ENCODE assay signal across 16 cellular contexts in the genomic region with DNA sequence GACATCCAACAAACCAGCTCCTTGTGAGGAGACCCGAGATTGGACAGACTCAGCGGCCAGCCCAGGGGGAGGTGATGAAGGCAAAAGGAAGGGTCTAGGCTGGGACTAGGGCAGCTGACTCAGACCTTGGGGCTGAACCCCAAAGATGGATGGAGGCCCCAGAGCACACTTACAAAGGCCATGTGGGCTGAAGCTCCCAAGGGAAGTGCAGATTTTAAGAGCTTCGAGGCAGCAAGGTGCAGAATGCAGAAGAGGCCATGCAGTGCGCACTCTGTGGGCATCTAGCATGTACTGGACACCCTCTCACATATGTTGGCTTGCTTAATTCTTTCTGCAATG. TPM values are rescaled to one million over a fixed set of nuclear protein-coding genes. Genes with fewer than 3 reads are reported as not detected.
DNase-seq lines count a peak whose midpoint lies in the region; ATAC-seq and TF ChIP-seq lines count a peak whose summit lies in the region.
"Had no signal": no experiment of that assay in that cellular context is flagged by ENCODE, and none has a peak within 500 bp of the region (broad histone marks: within the 10 kb centered on the region; RNA-seq: fewer than 3 reads in every experiment).

No MANE protein-coding gene starts in this region.

- peak overlapping the region; percentile 46; the same call in 1 of the 2 replicates for H3K4me2 ChIP-seq in OCI-LY3 (ENCODE audit: low read length)
- H3K4me2 ChIP-seq: BLaER1 had no signal

- H3K79me2 ChIP-seq in OCI-LY3 (ENCODE audit: low read length): peaks cover 100% of the 10 kb centered on the region

- ATAC-seq in naive B cell (ENCODE audit: low read depth in 2 of 2): no peak
- ATAC-seq in stimulated activated naive B cell treated with anti-CD40 and anti-IgM and Interleukin-4, amounts not matched to agents 10 μg/mL and 1 μg/mL and 100 μg/mL, for 72 hours (replicated peaks): no peak
- ATAC-seq: HepG2 had no signal

- no peak overlapping the region for H3K4me3 ChIP-seq in OCI-LY3 (ENCODE audit: low read length)
- H3K4me3 ChIP-seq in endodermal cell (ENCODE audit: low read length): no peak overlapping the region
- H3K4me3 ChIP-seq: BLaER1 had no signal

- H3K4me3 Mint-ChIP-seq in endodermal cell (no peak overlapping the region), naive B cell (peak overlapping the region in 1 of 8 donors; percentile 55)
- H3K4me3 Mint-ChIP-seq in stimulated activated naive B cell treated with anti-CD40 and anti-IgM and Interleukin-4, amounts not matched to agents 10 μg/mL and 1 μg/mL and 100 μg/mL, for 72 hours: peak overlapping the region; percentile 30 to 55
- H3K4me3 Mint-ChIP-seq in activated naive CD4-positive, alpha-beta T cell treated with anti-CD3 and anti-CD28 coated beads for 36 hours: no peak overlapping the region
- H3K4me3 Mint-ChIP-seq: CD8-positive, alpha-beta memory T cell; HFFc6 had no signal

- CTCF ChIA-PET in activated naive CD4-positive, alpha-beta T cell treated with anti-CD3 and anti-CD28 coated beads for 36 hours (lab: Charles Lee): interaction anchor here (1.6 kb wide), 1 partner anchor 40 kb away, joined by 8 read pairs; no protein-coding TSS in a partner anchor

- H3K27ac ChIP-seq in OCI-LY3 (ENCODE audit: low read length): peak overlapping the region; percentile 47
- H3K27ac ChIP-seq in endodermal cell (ENCODE audit: low read depth, low read length): no peak overlapping the region
- H3K27ac ChIP-seq: BLaER1 had no signal

- H3K36me3 ChIP-seq in OCI-LY3 (replicated peaks; ENCODE audit: low read depth, low read length): peaks cover 44% of the 10 kb centered on the region
- no peaks in the 10 kb centered on the region for H3K36me3 ChIP-seq in endodermal cell (ENCODE audit: control insufficient read depth, insufficient read depth, low read length)
- H3K36me3 ChIP-seq: BLaER1 had no signal

- H2AFZ ChIP-seq in OCI-LY3 (ENCODE audit: low read depth, low read length): no peak overlapping the region

- H3K4me1 Mint-ChIP-seq in endodermal cell (no peaks in the 10 kb centered on the region), naive B cell (peaks cover 84 to 99% (median 92%) of the 10 kb centered on the region in 3 donors)
- H3K4me1 Mint-ChIP-seq in stimulated activated naive B cell treated with anti-CD40 and anti-IgM and Interleukin-4, amounts not matched to agents 10 μg/mL and 1 μg/mL and 100 μg/mL, for 72 hours: peaks cover 88 to 97% of the 10 kb centered on the region in 2 donors
- H3K4me1 Mint-ChIP-seq in activated naive CD4-positive, alpha-beta T cell treated with anti-CD3 and anti-CD28 coated beads for 36 hours (ENCODE audit: low read depth): no peaks in the 10 kb centered on the region
- H3K4me1 Mint-ChIP-seq: CD8-positive, alpha-beta memory T cell had no signal

- no peaks in the 10 kb centered on the region for H3K9me3 Mint-ChIP-seq in endodermal cell
- no peaks in the 10 kb centered on the region for H3K9me3 Mint-ChIP-seq in naive B cell
- no peaks in the 10 kb centered on the region for H3K9me3 Mint-ChIP-seq in stimulated activated naive B cell treated with anti-CD40 and anti-IgM and Interleukin-4, amounts not matched to agents 10 μg/mL and 1 μg/mL and 100 μg/mL, for 72 hours
- no peaks in the 10 kb centered on the region for H3K9me3 Mint-ChIP-seq in activated naive CD4-positive, alpha-beta T cell treated with anti-CD3 and anti-CD28 coated beads for 36 hours
- H3K9me3 Mint-ChIP-seq: CD8-positive, alpha-beta memory T cell; HFFc6 had no signal

- no peak overlapping the region for H3K27ac Mint-ChIP-seq in endodermal cell
- peak overlapping the region; percentile 50 to 97 (median 88) for H3K27ac Mint-ChIP-seq in naive B cell
- peak overlapping the region; percentile 85 for H3K27ac Mint-ChIP-seq in stimulated activated naive B cell treated with anti-CD40 and anti-IgM and Interleukin-4, amounts not matched to agents 10 μg/mL and 1 μg/mL and 100 μg/mL, for 72 hours
- H3K27ac Mint-ChIP-seq in activated naive CD4-positive, alpha-beta T cell treated with anti-CD3 and anti-CD28 coated beads for 36 hours: no peak overlapping the region
- H3K27ac Mint-ChIP-seq: CD8-positive, alpha-beta memory T cell; HFFc6 had no signal

- H3K9me3 ChIP-seq in OCI-LY3 (ENCODE audit: insufficient read depth, low read length) (no peaks in the 10 kb centered on the region), endodermal cell (ENCODE audit: control insufficient read depth, low read length) (no peaks in the 10 kb centered on the region)
- H3K9me3 ChIP-seq: BLaER1, Caco-2 had no signal

- no peaks in the 10 kb centered on the region for H3K36me3 Mint-ChIP-seq in endodermal cell (ENCODE audit: low read depth)
- peaks cover 5 to 33% of the 10 kb centered on the region in 2 donors for H3K36me3 Mint-ChIP-seq in naive B cell
- peaks cover 72 to 86% of the 10 kb centered on the region in 2 donors for H3K36me3 Mint-ChIP-seq in stimulated activated naive B cell treated with anti-CD40 and anti-IgM and Interleukin-4, amounts not matched to agents 10 μg/mL and 1 μg/mL and 100 μg/mL, for 72 hours
- no peaks in the 10 kb centered on the region for H3K36me3 Mint-ChIP-seq in activated naive CD4-positive, alpha-beta T cell treated with anti-CD3 and anti-CD28 coated beads for 36 hours (ENCODE audit: low read depth)
- H3K36me3 Mint-ChIP-seq: CD8-positive, alpha-beta memory T cell had no signal

- peaks cover 9% of the 10 kb centered on the region for H3K27me3 Mint-ChIP-seq in endodermal cell (ENCODE audit: insufficient read depth)
- no peaks in the 10 kb centered on the region for H3K27me3 Mint-ChIP-seq in naive B cell
- H3K27me3 Mint-ChIP-seq in stimulated activated naive B cell treated with anti-CD40 and anti-IgM and Interleukin-4, amounts not matched to agents 10 μg/mL and 1 μg/mL and 100 μg/mL, for 72 hours: no peaks in the 10 kb centered on the region
- no peaks in the 10 kb centered on the region for H3K27me3 Mint-ChIP-seq in activated naive CD4-positive, alpha-beta T cell treated with anti-CD3 and anti-CD28 coated beads for 36 hours (ENCODE audit: low read depth)

- H4K20me1 ChIP-seq in OCI-LY3 (ENCODE audit: insufficient read depth, low read length): peaks cover 96% of the 10 kb centered on the region

- H3K4me1 ChIP-seq in OCI-LY3 (ENCODE audit: low read length) (peaks cover 99% of the 10 kb centered on the region), endodermal cell (ENCODE audit: control insufficient read depth, insufficient read depth, low read length) (no peaks in the 10 kb centered on the region)
- H3K4me1 ChIP-seq: Caco-2 had no signal

- 93 to 96% methylated on average over 4 of the region's 4 CpGs for WGBS in endodermal cell (ENCODE audit: insufficient coverage in 1 of 2, insufficient read length in 1 of 2), 2 experiments

- H3K9ac ChIP-seq in OCI-LY3 (ENCODE audit: low read length): no peak overlapping the region
- no peak overlapping the region for H3K9ac ChIP-seq in endodermal cell (ENCODE audit: extremely low read depth, low read length, poor library complexity, severe bottlenecking)
- H3K9ac ChIP-seq: BLaER1 had no signal

- TF ChIP-seq CTCF in OCI-LY3 (IDR thresholded peaks at IDR 0.05; ENCODE audit: low read depth, low read length) (no peak), endodermal cell (conservative IDR thresholded peaks at IDR 0.05) (no peak)

- DNase-seq in endodermal cell: peak; percentile 20
- DNase-seq in naive B cell: no peak
- DNase-seq in stimulated activated naive B cell treated with anti-CD40 and anti-IgM and Interleukin-4, amounts not matched to agents 10 μg/mL and 1 μg/mL and 100 μg/mL, for 72 hours: no peak
- no peak for DNase-seq in NCI-H1436 (lab: John Stamatoyannopoulos, UW)
- DNase-seq in NCI-H82 (lab: John Stamatoyannopoulos, UW): no peak
- DNase-seq in activated naive CD4-positive, alpha-beta T cell treated with anti-CD3 and anti-CD28 coated beads for 36 hours: no peak
- DNase-seq: Caco-2; CD8-positive, alpha-beta memory T cell; GF-D8; HCEC 1CT; HFFc6 had no signal

- H3K27me3 ChIP-seq in OCI-LY3 (ENCODE audit: low read depth, low read length) (no peaks in the 10 kb centered on the region), endodermal cell (ENCODE audit: control insufficient read depth, insufficient read depth, low read length, poor library complexity, severe bottlenecking) (no peaks in the 10 kb centered on the region)
- H3K27me3 ChIP-seq: BLaER1 had no signal

- intact Hi-C loops in activated naive CD4-positive, alpha-beta T cell treated with anti-CD3 and anti-CD28 coated beads for 36 hours (cut with micrococcal nuclease): no loop called here

RNA-seq across cellular contexts. Expression of gene WDFY4, which starts 11.8 kb away (rescaled TPM):
- total RNA-seq in endodermal cell: not detected
- polyA plus RNA-seq in endodermal cell (2013, experiment 1 of 2): 0.04 TPM
- polyA plus RNA-seq in endodermal cell (2013, experiment 2 of 2): not detected
- polyA plus RNA-seq in naive B cell (ENCODE audit: low read depth in 6 of 6): 10 to 100 TPM; 46.5 to 98.0 (median 80.0) TPM
- under 1 TPM; 0.20 to 0.29 TPM for total RNA-seq in activated naive CD4-positive, alpha-beta T cell treated with anti-CD3 and anti-CD28 coated beads for 36 hours
- total RNA-seq: A673, Caco-2, H4, HepG2, HFFc6 had no signal
- polyA plus RNA-seq: CD8-positive, alpha-beta memory T cell; HepG2 had no signal

Comparison
In these comparisons a context has a peak if more than half of its experiments do, and no peak if none do; other contexts are left out.
1. H3K27ac Mint-ChIP-seq: peak in naive B cell (6 of 6) and stimulated activated naive B cell treated with anti-CD40 and anti-IgM and Interleukin-4, amounts not matched to agents 10 μg/mL and 1 μg/mL and 100 μg/mL, for 72 hours (single experiment); none in endodermal cell (single experiment) and activated naive CD4-positive, alpha-beta T cell treated with anti-CD3 and anti-CD28 coated beads for 36 hours (single experiment).
2. H3K4me3 Mint-ChIP-seq: peak in stimulated activated naive B cell treated with anti-CD40 and anti-IgM and Interleukin-4, amounts not matched to agents 10 μg/mL and 1 μg/mL and 100 μg/mL, for 72 hours (2 of 2); none in endodermal cell (single experiment) and activated naive CD4-positive, alpha-beta T cell treated with anti-CD3 and anti-CD28 coated beads for 36 hours (single experiment).